Comparison of ENCODE assay signal across 24 cellular contexts in genomic region chr6:108774555-108774954, GRCh38.
DNase-seq lines count a peak whose midpoint lies in the region; ATAC-seq and TF ChIP-seq lines count a peak whose summit lies in the region.
"Had no signal": no experiment of that assay in that cellular context is flagged by ENCODE, and none has a peak within 500 bp of the region (broad histone marks: within the 10 kb centered on the region; RNA-seq: fewer than 3 reads in every experiment).

No MANE protein-coding gene starts in this region.

- H3K36me3 Mint-ChIP-seq in activated CD8-positive, alpha-beta T cell treated with anti-CD3 and anti-CD28 coated beads, Interleukin-2, amount 10 ng/mL, durations not matched to agents 7 days and 5 days (ENCODE audit: low read depth): no peaks in the 10 kb centered on the region
- no peaks in the 10 kb centered on the region for H3K36me3 Mint-ChIP-seq in activated CD8-positive, alpha-beta T cell treated with anti-CD3 and anti-CD28 coated beads for 36 hours (ENCODE audit: low read depth)
- H3K36me3 Mint-ChIP-seq: CD14-positive monocyte had no signal

- no peak for TF ChIP-seq EP300 in esophagus muscularis mucosa (IDR thresholded peaks at IDR 0.05)

- H3K27me3 Mint-ChIP-seq in activated CD8-positive, alpha-beta T cell treated with anti-CD3 and anti-CD28 coated beads, Interleukin-2, amount 10 ng/mL, durations not matched to agents 7 days and 5 days (ENCODE audit: low read depth): peaks cover 27% of the 10 kb centered on the region
- peaks cover 5% of the 10 kb centered on the region for H3K27me3 Mint-ChIP-seq in activated CD8-positive, alpha-beta T cell treated with anti-CD3 and anti-CD28 coated beads for 36 hours

- intact Hi-C loops in activated CD8-positive, alpha-beta T cell treated with anti-CD3 and anti-CD28 coated beads for 36 hours (cut with micrococcal nuclease): no loop called here
- intact Hi-C loops in Panc1 (cut with micrococcal nuclease; ENCODE audit: unreplicated experiment): no loop called here
- intact Hi-C loops in esophagus muscularis mucosa (cut with DNase I): no loop called here
- intact Hi-C loops in sciatic nerve (cut with DNase I): no loop called here

- TF ChIP-seq POLR2A in esophagus muscularis mucosa (IDR thresholded peaks at IDR 0.05; ENCODE audit: low read depth): no peak

- no peak overlapping the region for H3K27ac Mint-ChIP-seq in activated CD8-positive, alpha-beta T cell treated with anti-CD3 and anti-CD28 coated beads, Interleukin-2, amount 10 ng/mL, durations not matched to agents 7 days and 5 days
- no peak overlapping the region for H3K27ac Mint-ChIP-seq in activated CD8-positive, alpha-beta T cell treated with anti-CD3 and anti-CD28 coated beads for 36 hours
- H3K27ac Mint-ChIP-seq: CD14-positive monocyte; CD4-positive, alpha-beta memory T cell; CD4-positive, CD25-positive, alpha-beta regulatory T cell; CD8-positive, alpha-beta memory T cell had no signal

- in situ Hi-C loops in Panc1 (cut with HindIII; ENCODE audit: low pct_unique_long_range_greater_than_20kb, low sequenced_read_pairs): no loop called here

- DNase-seq in activated CD8-positive, alpha-beta T cell treated with anti-CD3 and anti-CD28 coated beads, Interleukin-2, amount 10 ng/mL, durations not matched to agents 7 days and 5 days: peak; percentile 4
- no peak for DNase-seq in activated CD8-positive, alpha-beta T cell treated with anti-CD3 and anti-CD28 coated beads for 36 hours
- DNase-seq in Panc1 (ENCODE audit: low read depth, low spot score) (no peak), esophagus muscularis mucosa (ENCODE audit: extremely low spot score) (peak; percentile 84), NCI-H748 (lab: John Stamatoyannopoulos, UW; ENCODE audit: unreplicated experiment) (no peak), sciatic nerve (ENCODE audit: low spot score) (no peak)
- DNase-seq: 8988T; ACHN; BE2C; C1 segment of cervical spinal cord; CD4-positive, alpha-beta memory T cell; CD4-positive, CD25-positive, alpha-beta regulatory T cell; CD8-positive, alpha-beta memory T cell; COR-L47; DMS 273 treated with DMSO at 0.1 percent for 48 hours; DMS153; DMS53; DMS79; DND-41; EL; GDM1 had no signal

- 84% methylated on average over 3 of the region's 3 CpGs for WGBS in esophagus muscularis mucosa

- CTCF ChIA-PET in activated CD8-positive, alpha-beta T cell treated with anti-CD3 and anti-CD28 coated beads, Interleukin-2, amount 10 ng/mL, durations not matched to agents 7 days and 5 days (lab: Charles Lee): interaction anchor here (0.9 to 1.6 kb wide), 2 partner anchors 9 to 233 kb away, joined by 3 to 4 read pairs; no protein-coding TSS in a partner anchor
- CTCF ChIA-PET in activated CD8-positive, alpha-beta T cell treated with anti-CD3 and anti-CD28 coated beads for 36 hours (lab: Charles Lee): interaction anchor here (0.6 to 1.0 kb wide), 2 partner anchors 11 to 734 kb away, joined by 3 to 4 read pairs; no protein-coding TSS in a partner anchor
- CTCF ChIA-PET in Panc1 (lab: Charles Lee): no interaction called here

- H3K4me1 Mint-ChIP-seq in activated CD8-positive, alpha-beta T cell treated with anti-CD3 and anti-CD28 coated beads, Interleukin-2, amount 10 ng/mL, durations not matched to agents 7 days and 5 days (ENCODE audit: low read depth): no peaks in the 10 kb centered on the region
- H3K4me1 Mint-ChIP-seq in activated CD8-positive, alpha-beta T cell treated with anti-CD3 and anti-CD28 coated beads for 36 hours (ENCODE audit: low read depth): no peaks in the 10 kb centered on the region
- H3K4me1 Mint-ChIP-seq: CD4-positive, alpha-beta memory T cell; CD8-positive, alpha-beta memory T cell had no signal

- H3K4me3 ChIP-seq in Panc1 (ENCODE audit: low read depth in 2 of 2, low read length in 2 of 2) (no peak overlapping the region), esophagus muscularis mucosa (no peak overlapping the region)
- H3K4me3 ChIP-seq: BLaER1, GM12878 had no signal

- POLR2A ChIA-PET in activated CD8-positive, alpha-beta T cell treated with anti-CD3 and anti-CD28 coated beads, Interleukin-2, amount 10 ng/mL, durations not matched to agents 7 days and 5 days (lab: Charles Lee): no interaction called here
- POLR2A ChIA-PET in activated CD8-positive, alpha-beta T cell treated with anti-CD3 and anti-CD28 coated beads for 36 hours (lab: Charles Lee): no interaction called here
- POLR2A ChIA-PET in Panc1 (lab: Charles Lee): no interaction called here

- H3K27me3 ChIP-seq in Panc1 (ENCODE audit: control insufficient read depth, insufficient read depth, low read length) (peaks cover 2% of the 10 kb centered on the region; the same call in 1 of the 2 replicates), esophagus muscularis mucosa (no peaks in the 10 kb centered on the region)
- H3K27me3 ChIP-seq: BE2C, BLaER1 had no signal

- ATAC-seq in activated CD8-positive, alpha-beta T cell treated with anti-CD3 and anti-CD28 coated beads, Interleukin-2, amount 10 ng/mL, durations not matched to agents 7 days and 5 days: no peak
- no peak for ATAC-seq in activated CD8-positive, alpha-beta T cell treated with anti-CD3 and anti-CD28 coated beads for 36 hours
- ATAC-seq in Panc1 (0 out of 2 replicates have a peak, but pooled peaks have one; percentile 38), sciatic nerve (no peak)
- ATAC-seq: GM12878 had no signal

- H3K9me3 ChIP-seq in Panc1 (ENCODE audit: control insufficient read depth, insufficient read depth, low read depth, low read length) (no peaks in the 10 kb centered on the region), esophagus muscularis mucosa (no peaks in the 10 kb centered on the region)
- H3K9me3 ChIP-seq: BE2C, BLaER1 had no signal

- H3K27ac ChIP-seq in Panc1 (ENCODE audit: low read length): no peak overlapping the region
- no peak overlapping the region for H3K27ac ChIP-seq in esophagus muscularis mucosa (replicated peaks in 1 of 4)
- H3K27ac ChIP-seq: BLaER1 had no signal

- H3K36me3 ChIP-seq in Panc1 (ENCODE audit: control insufficient read depth, insufficient read depth, low read length): no peaks in the 10 kb centered on the region
- no peaks in the 10 kb centered on the region for H3K36me3 ChIP-seq in esophagus muscularis mucosa
- H3K36me3 ChIP-seq: BE2C, BLaER1 had no signal

- no TSS peak for BruUV-seq in Panc1 (replicated peaks; lab: Mats Ljungman, UMichigan)

- no peaks in the 10 kb centered on the region for H3K9me3 Mint-ChIP-seq in activated CD8-positive, alpha-beta T cell treated with anti-CD3 and anti-CD28 coated beads, Interleukin-2, amount 10 ng/mL, durations not matched to agents 7 days and 5 days (ENCODE audit: insufficient read depth)
- H3K9me3 Mint-ChIP-seq in activated CD8-positive, alpha-beta T cell treated with anti-CD3 and anti-CD28 coated beads for 36 hours: no peaks in the 10 kb centered on the region

- H3K4me1 ChIP-seq in Panc1 (ENCODE audit: control insufficient read depth, insufficient read depth, low read length): no peaks in the 10 kb centered on the region
- H3K4me1 ChIP-seq in esophagus muscularis mucosa: no peaks in the 10 kb centered on the region
- H3K4me1 ChIP-seq: BE2C had no signal

- no peak overlapping the region for H3K4me3 Mint-ChIP-seq in activated CD8-positive, alpha-beta T cell treated with anti-CD3 and anti-CD28 coated beads, Interleukin-2, amount 10 ng/mL, durations not matched to agents 7 days and 5 days
- no peak overlapping the region for H3K4me3 Mint-ChIP-seq in activated CD8-positive, alpha-beta T cell treated with anti-CD3 and anti-CD28 coated beads for 36 hours
- H3K4me3 Mint-ChIP-seq: CD14-positive monocyte; CD4-positive, alpha-beta memory T cell; CD4-positive, CD25-positive, alpha-beta regulatory T cell; CD8-positive, alpha-beta memory T cell had no signal

- no peak for TF ChIP-seq CTCF in activated CD8-positive, alpha-beta T cell treated with anti-CD3 and anti-CD28 coated beads for 36 hours (IDR thresholded peaks at IDR 0.05)
- TF ChIP-seq CTCF in Panc1 (IDR thresholded peaks at IDR 0.05) (no peak), esophagus muscularis mucosa (IDR thresholded peaks at IDR 0.05) (no peak)

Comparison
In these comparisons a context has a peak if more than half of its experiments do, and no peak if none do; other contexts are left out.
1. DNase-seq: peak in activated CD8-positive, alpha-beta T cell treated with anti-CD3 and anti-CD28 coated beads, Interleukin-2, amount 10 ng/mL, durations not matched to agents 7 days and 5 days (single experiment) and esophagus muscularis mucosa (single experiment); none in activated CD8-positive, alpha-beta T cell treated with anti-CD3 and anti-CD28 coated beads for 36 hours (single experiment), Panc1 (single experiment), NCI-H748 (single experiment) and sciatic nerve (single experiment).